1 cellular context compared by ENCODE assay signal in genomic region chr10:84876116-84876999, GRCh38.
TF ChIP-seq lines count a peak whose summit lies in the region.

No MANE protein-coding gene starts in this region.

TF ChIP-seq in HepG2, 621 proteins besides CTCF, POLR2A, EP300 and RAD21 (continued from another document and continues in another):
- TF ChIP-seq ZNF609 (CRISPR knock-in tag; IDR thresholded peaks at IDR 0.05; ENCODE audit: borderline replicate concordance) = 0 out of 2 replicates have a peak, but pooled peaks have one; percentile 19
- no peak for TF ChIP-seq KIAA2018 (CRISPR knock-in tag; IDR thresholded peaks at IDR 0.05; ENCODE audit: borderline replicate concordance)
- TF ChIP-seq NR2F6 (IDR thresholded peaks at IDR 0.05) = 0 out of 2 replicates have a peak, but pooled peaks have one; percentile 13
- TF ChIP-seq NR2F6 (CRISPR knock-in tag; IDR thresholded peaks at IDR 0.05) = no peak
- no peak for TF ChIP-seq THAP7 (CRISPR knock-in tag; IDR thresholded peaks at IDR 0.05)
- no peak for TF ChIP-seq SAP130 (CRISPR knock-in tag; IDR thresholded peaks at IDR 0.05; ENCODE audit: low read depth)
- peak; percentile 99 for TF ChIP-seq HNF4G (IDR thresholded peaks at IDR 0.05; ENCODE audit: borderline replicate concordance, low read depth, low read length)
- no peak for TF ChIP-seq HNF4G (CRISPR knock-in tag; IDR thresholded peaks at IDR 0.05; ENCODE audit: borderline replicate concordance, low read depth)
- peak; percentile 53 for TF ChIP-seq NCOA2 (CRISPR knock-in tag; IDR thresholded peaks at IDR 0.05)
- peak; percentile 51; the same call in 1 of the 2 replicates for TF ChIP-seq PPARG (CRISPR knock-in tag; conservative IDR thresholded peaks at IDR 0.05)
- TF ChIP-seq FOXO1 (CRISPR knock-in tag; IDR thresholded peaks at IDR 0.05) = 0 out of 2 replicates have a peak, but pooled peaks have one; percentile 30
- 0 out of 2 replicates have a peak, but pooled peaks have one; percentile 24 for TF ChIP-seq HMG20B (CRISPR knock-in tag; conservative IDR thresholded peaks at IDR 0.05)
- no peak for TF ChIP-seq ZNF333 (CRISPR knock-in tag; IDR thresholded peaks at IDR 0.05; ENCODE audit: borderline replicate concordance)
- TF ChIP-seq ZNF556 (CRISPR knock-in tag; IDR thresholded peaks at IDR 0.05; ENCODE audit: borderline replicate concordance) = no peak
- no peak for TF ChIP-seq SOX6 (IDR thresholded peaks at IDR 0.05)
- peak; percentile 32; the same call in 1 of the 2 replicates for TF ChIP-seq SOX6 (CRISPR knock-in tag; IDR thresholded peaks at IDR 0.05)
- no peak for TF ChIP-seq ZNF354B (CRISPR knock-in tag; IDR thresholded peaks at IDR 0.05)
- no peak for TF ChIP-seq THRA (CRISPR knock-in tag; IDR thresholded peaks at IDR 0.05; ENCODE audit: borderline replicate concordance)
- 0 out of 2 replicates have a peak, but pooled peaks have one; percentile 21 for TF ChIP-seq GATAD2A (CRISPR knock-in tag; IDR thresholded peaks at IDR 0.05)
- no peak for TF ChIP-seq MAFF (IDR thresholded peaks at IDR 0.05; ENCODE audit: low read depth, low read length)
- TF ChIP-seq JUNB (CRISPR knock-in tag; IDR thresholded peaks at IDR 0.05; ENCODE audit: borderline replicate concordance) = no peak
- no peak for TF ChIP-seq ZNF772 (CRISPR knock-in tag; IDR thresholded peaks at IDR 0.05)
- no peak for TF ChIP-seq HMGXB4 (CRISPR knock-in tag; IDR thresholded peaks at IDR 0.05; ENCODE audit: borderline replicate concordance in 1 of 2, low read depth in 1 of 2)
- 0 out of 2 replicates have a peak, but pooled peaks have one; percentile 58 for TF ChIP-seq NFIC (IDR thresholded peaks at IDR 0.05; ENCODE audit: low read length)
- TF ChIP-seq ZBTB37 (CRISPR knock-in tag; IDR thresholded peaks at IDR 0.05) = peak; percentile 69; the same call in 1 of the 2 replicates
- peak; percentile 55; the same call in 1 of the 2 replicates for TF ChIP-seq NCOR1 (IDR thresholded peaks at IDR 0.05; ENCODE audit: borderline replicate concordance, low read length)
- no peak for TF ChIP-seq HBP1 (CRISPR knock-in tag; IDR thresholded peaks at IDR 0.05; ENCODE audit: low read depth)
- peak; percentile 19; the same call in 1 of the 2 replicates for TF ChIP-seq NR2F2 (IDR thresholded peaks at IDR 0.05; ENCODE audit: borderline replicate concordance, low read depth)
- TF ChIP-seq NR1H2 (CRISPR knock-in tag; IDR thresholded peaks at IDR 0.05; ENCODE audit: borderline replicate concordance, low read depth) = no peak
- 0 out of 2 replicates have a peak, but pooled peaks have one; percentile 21 for TF ChIP-seq MAX (IDR thresholded peaks at IDR 0.05)
- no peak for TF ChIP-seq TAF1 (CRISPR knock-in tag; IDR thresholded peaks at IDR 0.05)
- TF ChIP-seq TRIM24 (CRISPR knock-in tag; IDR thresholded peaks at IDR 0.05) = no peak
- no peak for TF ChIP-seq RORA (CRISPR knock-in tag; IDR thresholded peaks at IDR 0.05)
- TF ChIP-seq FOXJ3 (CRISPR knock-in tag; IDR thresholded peaks at IDR 0.05; ENCODE audit: borderline replicate concordance) = peak; percentile 57; the same call in 1 of the 2 replicates
- no peak for TF ChIP-seq ZNF558 (CRISPR knock-in tag; IDR thresholded peaks at IDR 0.05; ENCODE audit: borderline replicate concordance)
- TF ChIP-seq HMG20A (CRISPR knock-in tag; IDR thresholded peaks at IDR 0.05; ENCODE audit: borderline replicate concordance) = 0 out of 2 replicates have a peak, but pooled peaks have one; percentile 15
- TF ChIP-seq MED8 (CRISPR knock-in tag; IDR thresholded peaks at IDR 0.05; ENCODE audit: insufficient replicate concordance) = no peak
